ENCODE assay signal across 21 cellular contexts in genomic region chr11:9143726-9144125, GRCh38. TPM values are rescaled to one million over a fixed set of nuclear protein-coding genes. Genes with fewer than 3 reads are reported as not detected.
"Had no signal": no experiment of that assay in that cellular context is flagged by ENCODE, and none has a peak within 500 bp of the region (broad histone marks: within the 10 kb centered on the region; RNA-seq: fewer than 3 reads in every experiment).

No MANE protein-coding gene starts in this region.

- H3K9me3 ChIP-seq: gastrocnemius medialis, right atrium auricular region, tibial nerve, uterus had no signal

- H3K27ac ChIP-seq: gastrocnemius medialis, right atrium auricular region, uterus had no signal

- H3K36me3 Mint-ChIP-seq: activated CD8-positive, alpha-beta memory T cell treated with anti-CD3 and anti-CD28 coated beads, Interleukin-2, amount 10 ng/mL, durations not matched to agents 7 days and 5 days had no signal

- DNase-seq: activated B cell treated with CpG ODN at 0.5 μM for 24 hours; activated CD4-positive, alpha-beta memory T cell treated with anti-CD3 and anti-CD28 coated beads for 36 hours; activated CD4-positive, alpha-beta T cell treated with anti-CD3 and anti-CD28 coated beads for 4 hours; activated CD8-positive, alpha-beta memory T cell treated with anti-CD3 and anti-CD28 coated beads, Interleukin-2, amount 10 ng/mL, durations not matched to agents 7 days and 5 days; activated naive CD4-positive, alpha-beta T cell treated with anti-CD3 and anti-CD28 coated beads, Interleukin-2, amount 10 ng/mL, durations not matched to agents 7 days and 5 days; activated T-cell treated with anti-CD3 and anti-CD28 coated beads, Interleukin-2, amount 50 U/mL, for 1 hour; endodermal cell; gastrocnemius medialis; kidney; stimulated activated CD4-positive, alpha-beta T cell treated with anti-CD3 and anti-CD28 coated beads, Interleukin-12 subunit alpha, Interleukin-12 subunit beta, amount 100 ng/mL, for 4 hours; stimulated activated CD4-positive, alpha-beta T cell treated with anti-CD3 and anti-CD28 coated beads, Interleukin-1b, Interleukin-23, amount 100 ng/mL, for 48 hours; stimulated activated naive CD4-positive, alpha-beta T cell treated with Interleukin-2 at 50 U/mL for 16 hours; uterus had no signal

- H3K27ac Mint-ChIP-seq: activated B cell treated with CpG ODN at 0.5 μM for 24 hours; activated CD4-positive, alpha-beta memory T cell treated with anti-CD3 and anti-CD28 coated beads for 36 hours; activated CD8-positive, alpha-beta memory T cell treated with anti-CD3 and anti-CD28 coated beads, Interleukin-2, amount 10 ng/mL, durations not matched to agents 7 days and 5 days; activated naive CD4-positive, alpha-beta T cell treated with anti-CD3 and anti-CD28 coated beads, Interleukin-2, amount 10 ng/mL, durations not matched to agents 7 days and 5 days; activated T-helper 2 cell treated with anti-CD3 and anti-CD28 coated beads, Interferon-gamma antibody, Interleukin-2, Interleukin-4, amounts not matched to agents 10 μg/mL and 5 μg/mL and 100 μg/mL, durations not matched to agents 14 hours and 24 hours and 36 hours; endodermal cell; mesothelial cell of epicardium; progenitor cell of endocrine pancreas; T-helper 2 cell treated with Interferon-gamma antibody and Interleukin-4, amounts not matched to agents 5 μg/mL and 100 μg/mL, for 36 hours had no signal

- H3K9me3 Mint-ChIP-seq: activated B cell treated with CpG ODN at 0.5 μM for 24 hours; activated CD4-positive, alpha-beta memory T cell treated with anti-CD3 and anti-CD28 coated beads for 36 hours; activated naive CD4-positive, alpha-beta T cell treated with anti-CD3 and anti-CD28 coated beads, Interleukin-2, amount 10 ng/mL, durations not matched to agents 7 days and 5 days; activated T-helper 2 cell treated with anti-CD3 and anti-CD28 coated beads, Interferon-gamma antibody, Interleukin-2, Interleukin-4, amounts not matched to agents 10 μg/mL and 5 μg/mL and 100 μg/mL, durations not matched to agents 14 hours and 24 hours and 36 hours; endodermal cell; mesothelial cell of epicardium; T-helper 2 cell treated with Interferon-gamma antibody and Interleukin-4, amounts not matched to agents 5 μg/mL and 100 μg/mL, for 36 hours had no signal

- ATAC-seq: activated CD8-positive, alpha-beta memory T cell treated with anti-CD3 and anti-CD28 coated beads, Interleukin-2, amount 10 ng/mL, durations not matched to agents 7 days and 5 days; gastrocnemius medialis; left lobe of liver had no signal

- H3K4me3 Mint-ChIP-seq: activated B cell treated with CpG ODN at 0.5 μM for 24 hours; activated CD4-positive, alpha-beta memory T cell treated with anti-CD3 and anti-CD28 coated beads for 36 hours; activated CD8-positive, alpha-beta memory T cell treated with anti-CD3 and anti-CD28 coated beads, Interleukin-2, amount 10 ng/mL, durations not matched to agents 7 days and 5 days; activated naive CD4-positive, alpha-beta T cell treated with anti-CD3 and anti-CD28 coated beads, Interleukin-2, amount 10 ng/mL, durations not matched to agents 7 days and 5 days; endodermal cell; mesothelial cell of epicardium; T-helper 2 cell treated with Interferon-gamma antibody and Interleukin-4, amounts not matched to agents 5 μg/mL and 100 μg/mL, for 36 hours had no signal

- H3K36me3 ChIP-seq: uterus had no signal

- H3K4me3 ChIP-seq: gastrocnemius medialis, lung, right atrium auricular region, tibial nerve, uterus had no signal

- H3K27me3 Mint-ChIP-seq: activated B cell treated with CpG ODN at 0.5 μM for 24 hours; activated CD4-positive, alpha-beta memory T cell treated with anti-CD3 and anti-CD28 coated beads for 36 hours; activated CD8-positive, alpha-beta memory T cell treated with anti-CD3 and anti-CD28 coated beads, Interleukin-2, amount 10 ng/mL, durations not matched to agents 7 days and 5 days; activated naive CD4-positive, alpha-beta T cell treated with anti-CD3 and anti-CD28 coated beads, Interleukin-2, amount 10 ng/mL, durations not matched to agents 7 days and 5 days; progenitor cell of endocrine pancreas had no signal

- H3K4me1 Mint-ChIP-seq: activated B cell treated with CpG ODN at 0.5 μM for 24 hours had no signal

- H3K27me3 ChIP-seq: gastrocnemius medialis, right atrium auricular region, tibial nerve, uterus had no signal

- H3K4me1 ChIP-seq: uterus had no signal

RNA-seq across cellular contexts. Expression of gene SCUBE2, which starts 52.3 kb away (rescaled TPM):
- total RNA-seq: activated B cell treated with CpG ODN at 0.5 μM for 24 hours; activated CD4-positive, alpha-beta memory T cell treated with anti-CD3 and anti-CD28 coated beads for 36 hours; activated CD8-positive, alpha-beta memory T cell treated with anti-CD3 and anti-CD28 coated beads, Interleukin-2, amount 10 ng/mL, durations not matched to agents 7 days and 5 days; activated T-helper 2 cell treated with anti-CD3 and anti-CD28 coated beads, Interferon-gamma antibody, Interleukin-2, Interleukin-4, amounts not matched to agents 10 μg/mL and 5 μg/mL and 100 μg/mL, durations not matched to agents 14 hours and 24 hours and 36 hours had no signal
